ENCODE assay signal across 7 cellular contexts in genomic region chr19:38316477-38317067, GRCh38. TPM values are rescaled to one million over a fixed set of nuclear protein-coding genes. Genes with fewer than 3 reads are reported as not detected.
DNase-seq lines count a peak whose midpoint lies in the region; ATAC-seq and TF ChIP-seq lines count a peak whose summit lies in the region.

No MANE protein-coding gene starts in this region.

- in situ Hi-C loops in GM23248 (cut with MboI) = no loop called here

- no peaks in the 10 kb centered on the region for H3K9me2 ChIP-seq in GM23248 (ENCODE audit: insufficient read depth)
- no peaks in the 10 kb centered on the region for H3K9me2 ChIP-seq in PC-3 (replicated peaks; ENCODE audit: low read length)

- ATAC-seq in PC-3 (no peak), psoas muscle (peak in 1 of 4 donors; percentile 24)

- H3K36me3 ChIP-seq in GM23248 (ENCODE audit: low read depth) (no peaks in the 10 kb centered on the region), PC-3 (ENCODE audit: low read depth, low read length) (no peaks in the 10 kb centered on the region), psoas muscle (ENCODE audit: insufficient read depth in 1 of 2, low read depth in 1 of 2) (no peaks in the 10 kb centered on the region)

- H3K4me3 ChIP-seq in GM23248 = peak overlapping the region; percentile 49
- peak overlapping the region; percentile 49; the same call in 1 of the 2 replicates for H3K4me3 ChIP-seq in PC-3 (ENCODE audit: low read length)
- peak overlapping the region; percentile 25 for H3K4me3 ChIP-seq in epithelial cell of esophagus (ENCODE audit: low read length)
- peak overlapping the region; percentile 81 for H3K4me3 ChIP-seq in psoas muscle

- CTCF ChIA-PET in PC-3 (lab: Charles Lee) = no interaction called here

- H3K27ac ChIP-seq in GM23248 = peak overlapping the region; percentile 58
- H3K27ac ChIP-seq in PC-3 (ENCODE audit: low read length) = peak overlapping the region; percentile 26; the same call in 1 of the 2 replicates
- peak overlapping the region; percentile 90 for H3K27ac ChIP-seq in psoas muscle

- no peak for TF ChIP-seq CTCF in PC-3 (conservative IDR thresholded peaks at IDR 0.05; ENCODE audit: low read depth, low read length)
- no peak for TF ChIP-seq CTCF in epithelial cell of esophagus (IDR thresholded peaks at IDR 0.05; ENCODE audit: insufficient read depth, low read depth, low read length, missing control alignments)
- no peak for TF ChIP-seq CTCF in psoas muscle (IDR thresholded peaks at IDR 0.05)

- 38% methylated on average over 8 of the region's 8 CpGs for WGBS in GM23248 (ENCODE audit: low coverage in 1 of 2, low lambda C conversion rate in 2 of 2, missing lambda C conversion rate in 2 of 2), 2 experiments
- 33 to 38% (median 37%) methylated on average over 8 of the region's 8 CpGs for WGBS in psoas muscle, 3 donors

- intact Hi-C loops in PC-3 (cut with micrococcal nuclease) = no loop called here
- intact Hi-C loops in psoas muscle (cut with DNase I) = loop anchor here in 1 of 2 donors (5.0 kb wide), 2 partner anchors 74 to 409 kb away; partner anchors contain the start of genes SIPA1L3 and WDR87

- peak overlapping the region; percentile 72 for H3K9ac ChIP-seq in GM23248
- peak overlapping the region; percentile 45; the same call in 1 of the 2 replicates for H3K9ac ChIP-seq in PC-3 (ENCODE audit: low read length)

- BruUV-seq in PC-3 (replicated peaks; lab: Mats Ljungman, UMichigan) = TSS peak; percentile 45

- H3K4me1 ChIP-seq in GM23248 (ENCODE audit: insufficient read depth) = peaks cover 9% of the 10 kb centered on the region
- peaks cover 5% of the 10 kb centered on the region; the same call in 1 of the 2 replicates for H3K4me1 ChIP-seq in PC-3 (ENCODE audit: insufficient read depth, low read length)
- H3K4me1 ChIP-seq in psoas muscle = peaks cover 8% of the 10 kb centered on the region

- no peaks in the 10 kb centered on the region for H3K27me3 ChIP-seq in GM23248 (replicated peaks; ENCODE audit: insufficient read depth)
- H3K27me3 ChIP-seq in PC-3 (ENCODE audit: low read length) = no peaks in the 10 kb centered on the region
- H3K27me3 ChIP-seq in psoas muscle (ENCODE audit: insufficient read depth in 3 of 3, low read length in 2 of 3) = peaks cover 0 to 15% (median 0%) of the 10 kb centered on the region in 3 donors

- DNase-seq in GM23248 = no peak
- no peak for DNase-seq in PC-3
- DNase-seq in epithelial cell of esophagus (ENCODE audit: low read depth) = no peak
- DNase-seq in psoas muscle = no peak
- no peak for DNase-seq in ureter (ENCODE audit: low spot score)
- no peak for DNase-seq in NCI-H774 (lab: John Stamatoyannopoulos, UW)
- no peak for DNase-seq in iPS-NIHi11 (ENCODE audit: low spot score)

- H3K4me2 ChIP-seq in GM23248 (ENCODE audit: unreplicated experiment) (peak overlapping the region; percentile 29), PC-3 (ENCODE audit: low read length) (peak overlapping the region; percentile 61)

- H3K79me2 ChIP-seq in GM23248 (ENCODE audit: insufficient read depth) (peaks cover 63% of the 10 kb centered on the region), PC-3 (ENCODE audit: low read length) (peaks cover 20% of the 10 kb centered on the region)

- H3K9me3 ChIP-seq in GM23248 (ENCODE audit: low read depth) = no peaks in the 10 kb centered on the region
- no peaks in the 10 kb centered on the region for H3K9me3 ChIP-seq in PC-3 (ENCODE audit: low read length)
- no peaks in the 10 kb centered on the region for H3K9me3 ChIP-seq in psoas muscle

- POLR2A ChIA-PET in PC-3 (lab: Charles Lee; ENCODE audit: unreplicated experiment) = no interaction called here

- peaks cover 7% of the 10 kb centered on the region; the same call in 1 of the 2 replicates for H3F3A ChIP-seq in GM23248 (ENCODE audit: insufficient read depth)
- no peaks in the 10 kb centered on the region for H3F3A ChIP-seq in PC-3 (ENCODE audit: low read length, unreplicated experiment)

- peak overlapping the region; percentile 75 for H2AFZ ChIP-seq in GM23248
- H2AFZ ChIP-seq in PC-3 (ENCODE audit: low read length) = peak overlapping the region; percentile 75

- no peaks in the 10 kb centered on the region for H4K20me1 ChIP-seq in GM23248 (ENCODE audit: insufficient read depth)
- no peaks in the 10 kb centered on the region for H4K20me1 ChIP-seq in PC-3 (ENCODE audit: low read length)

RNA-seq across cellular contexts. Expression of gene YIF1B, which starts 0.8 kb away (rescaled TPM):
- total RNA-seq in GM23248 (2014; rRNA removed; shearing (Covaris generic)) = 143 and 162 TPM in 2 replicates
- polyA plus RNA-seq in GM23248 (2016; fragmentation: Nextera tagmentation; extraction: Ambion mirVana) (191 and 199 TPM in 2 replicates), psoas muscle (10 to 100 TPM; 38.8 to 57.7 (median 42.7) TPM)
- total RNA-seq in PC-3 (2014; rRNA removed) (62.9 and 72.3 TPM in 2 replicates), psoas muscle (10 to 100 TPM; 20.1 to 27.2 (median 21.6) TPM), ureter (25.1 TPM)

RNA-seq across cellular contexts. Expression of gene KCNK6, which starts 3.1 kb away (rescaled TPM):
- 12.1 and 13.7 TPM in 2 replicates for total RNA-seq in GM23248 (2014; rRNA removed; shearing (Covaris generic))
- polyA plus RNA-seq in GM23248 (2016; fragmentation: Nextera tagmentation; extraction: Ambion mirVana) (15.5 and 16.8 TPM in 2 replicates), psoas muscle (under 1 TPM; 0.21 to 0.42 (median 0.39) TPM)
- total RNA-seq in PC-3 (2014; rRNA removed) (3.3 and 6.7 TPM in 2 replicates), psoas muscle (under 1 TPM; 0.54 to 0.69 (median 0.64) TPM), ureter (4.8 TPM)

RNA-seq across cellular contexts. Expression of gene C19orf33, which starts 12.5 kb away (rescaled TPM):
- total RNA-seq in GM23248 (2014; rRNA removed; shearing (Covaris generic)) = not detected in 2 replicates
- polyA plus RNA-seq in GM23248 (2016; fragmentation: Nextera tagmentation; extraction: Ambion mirVana) = not detected in 2 replicates
- total RNA-seq in PC-3 (2014; rRNA removed) = 169 and 212 TPM in 2 replicates
- 1 to 10 TPM in 2 of 4 donors, not detected in 2; 3.4 to 3.7 TPM for total RNA-seq in psoas muscle
- polyA plus RNA-seq in psoas muscle = 1 to 10 TPM; 3.7 to 7.1 (median 6.5) TPM
- total RNA-seq in ureter = 129 TPM

RNA-seq across cellular contexts. Expression of gene CATSPERG, which starts 19.1 kb away (rescaled TPM):
- total RNA-seq in GM23248 (2014; rRNA removed; shearing (Covaris generic)) = 0.63 TPM in 1 of 2 replicates, not detected in the other
- polyA plus RNA-seq in GM23248 (2016; fragmentation: Nextera tagmentation; extraction: Ambion mirVana) = 0.53 and 1.1 TPM in 2 replicates
- 0.44 and 2.5 TPM in 2 replicates for total RNA-seq in PC-3 (2014; rRNA removed)
- total RNA-seq in psoas muscle = 1 to 10 TPM in 3 of 4 donors, under 1 TPM in 1; 0.81 to 2.1 (median 1.6) TPM
- 1 to 10 TPM in 2 of 3 donors, under 1 TPM in 1; 0.75 to 2.6 (median 1.5) TPM for polyA plus RNA-seq in psoas muscle
- total RNA-seq in ureter = 11.9 TPM

RNA-seq across cellular contexts. Expression of gene SPINT2, which starts 52.2 kb away (rescaled TPM):
- 3.2 and 9.5 TPM in 2 replicates for total RNA-seq in GM23248 (2014; rRNA removed; shearing (Covaris generic))
- 9.3 and 9.8 TPM in 2 replicates for polyA plus RNA-seq in GM23248 (2016; fragmentation: Nextera tagmentation; extraction: Ambion mirVana)
- total RNA-seq in PC-3 (2014; rRNA removed) = 442 and 650 TPM in 2 replicates
- total RNA-seq in psoas muscle = 1 to 10 TPM in 2 of 4 donors, under 1 TPM in 2; 0.95 to 2.2 (median 1.2) TPM
- polyA plus RNA-seq in psoas muscle = 1 to 10 TPM in 1 of 3 donors, under 1 TPM in 2; 0.49 to 1.1 (median 0.59) TPM
- 286 TPM for total RNA-seq in ureter

Comparison
In these comparisons a context has a peak if more than half of its experiments do, and no peak if none do; other contexts are left out.
1. H3K27ac ChIP-seq: peak in every context shown above with its lines; median percentile 90 in psoas muscle; 58 in GM23248; 26 in PC-3.
2. H3K4me3 ChIP-seq: peak in every context shown above with its lines; median percentile 81 in psoas muscle; 49 in GM23248; 49 in PC-3; 25 in epithelial cell of esophagus.
3. RNA of gene C19orf33, which starts 12.5 kb away (total RNA-seq): 169 to 212 TPM in PC-3 and 129 TPM in ureter (single experiment); 3.4 to 3.7 TPM in psoas muscle and not detected in GM23248; every median in the first group is over 10 times any median in the second.